ENCODE assay signal across 1 cellular context in genomic region chr6:158149641-158150040, GRCh38.
TF ChIP-seq lines count a peak whose summit lies in the region.

No MANE protein-coding gene starts in this region.

TF ChIP-seq in K562, 482 proteins besides CTCF, POLR2A, EP300 and RAD21 (continued from another document):
- TF ChIP-seq ZNF174 (CRISPR knock-in tag; IDR thresholded peaks at IDR 0.05): no peak
